ENCODE assay signal across 1 cellular context in the genomic region with DNA sequence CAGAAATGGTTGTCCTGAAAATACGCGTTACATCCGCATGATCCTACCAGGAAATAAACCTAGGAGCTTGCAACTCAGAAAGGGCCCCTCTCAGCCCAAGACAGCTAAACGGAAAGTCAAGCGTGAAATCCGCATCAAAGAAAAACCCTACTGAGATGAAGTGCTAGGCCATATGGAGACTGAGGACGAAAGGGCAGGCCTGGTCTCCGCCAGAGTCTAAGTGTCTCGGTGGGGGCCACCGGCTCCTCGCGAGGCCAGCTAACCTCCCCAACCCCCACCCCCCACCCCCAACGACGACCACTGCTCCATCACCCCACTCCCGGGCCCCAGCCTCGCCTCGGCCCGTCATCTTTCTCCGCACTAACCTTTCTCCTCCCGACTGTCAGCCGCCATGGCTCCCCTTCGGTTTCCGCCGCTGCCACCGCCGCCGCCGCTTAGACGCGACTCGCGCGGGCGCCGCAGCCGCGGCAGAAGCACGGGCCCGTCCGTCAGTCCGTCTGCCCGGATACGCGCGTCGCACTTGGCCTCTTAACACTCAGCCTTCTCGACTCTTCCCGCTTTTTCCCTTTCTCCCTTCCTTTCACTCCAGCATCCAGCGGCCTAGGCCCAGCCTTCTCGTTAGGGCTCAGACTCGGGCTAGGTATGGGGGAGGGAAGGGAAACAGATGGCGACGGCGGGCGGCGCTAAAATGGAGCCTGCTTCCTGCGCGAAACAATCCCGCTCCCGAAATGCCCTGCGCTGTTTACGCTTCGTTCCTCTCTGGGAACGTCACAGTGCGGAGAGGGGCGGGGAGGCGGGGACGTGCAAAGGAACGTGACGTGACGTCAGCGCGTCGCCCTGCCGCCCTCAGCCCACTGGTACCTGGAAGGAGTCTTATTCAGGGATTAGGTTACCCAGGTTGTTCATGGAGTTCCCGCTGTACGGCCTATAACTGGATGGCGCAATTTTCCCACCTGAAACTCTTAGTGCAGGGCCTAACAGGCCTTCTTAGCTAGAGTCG.
TF ChIP-seq lines count a peak whose summit lies in the region.

A gene (minus strand): TSS at position 730 of the 1,000 bp plus-strand sequence. CDS start 337 bp downstream, at position 393.

TF ChIP-seq in HEK293, 187 proteins besides CTCF, POLR2A, EP300 and RAD21 (continued from another document and continues in another):
- TF ChIP-seq, protein P1, sequence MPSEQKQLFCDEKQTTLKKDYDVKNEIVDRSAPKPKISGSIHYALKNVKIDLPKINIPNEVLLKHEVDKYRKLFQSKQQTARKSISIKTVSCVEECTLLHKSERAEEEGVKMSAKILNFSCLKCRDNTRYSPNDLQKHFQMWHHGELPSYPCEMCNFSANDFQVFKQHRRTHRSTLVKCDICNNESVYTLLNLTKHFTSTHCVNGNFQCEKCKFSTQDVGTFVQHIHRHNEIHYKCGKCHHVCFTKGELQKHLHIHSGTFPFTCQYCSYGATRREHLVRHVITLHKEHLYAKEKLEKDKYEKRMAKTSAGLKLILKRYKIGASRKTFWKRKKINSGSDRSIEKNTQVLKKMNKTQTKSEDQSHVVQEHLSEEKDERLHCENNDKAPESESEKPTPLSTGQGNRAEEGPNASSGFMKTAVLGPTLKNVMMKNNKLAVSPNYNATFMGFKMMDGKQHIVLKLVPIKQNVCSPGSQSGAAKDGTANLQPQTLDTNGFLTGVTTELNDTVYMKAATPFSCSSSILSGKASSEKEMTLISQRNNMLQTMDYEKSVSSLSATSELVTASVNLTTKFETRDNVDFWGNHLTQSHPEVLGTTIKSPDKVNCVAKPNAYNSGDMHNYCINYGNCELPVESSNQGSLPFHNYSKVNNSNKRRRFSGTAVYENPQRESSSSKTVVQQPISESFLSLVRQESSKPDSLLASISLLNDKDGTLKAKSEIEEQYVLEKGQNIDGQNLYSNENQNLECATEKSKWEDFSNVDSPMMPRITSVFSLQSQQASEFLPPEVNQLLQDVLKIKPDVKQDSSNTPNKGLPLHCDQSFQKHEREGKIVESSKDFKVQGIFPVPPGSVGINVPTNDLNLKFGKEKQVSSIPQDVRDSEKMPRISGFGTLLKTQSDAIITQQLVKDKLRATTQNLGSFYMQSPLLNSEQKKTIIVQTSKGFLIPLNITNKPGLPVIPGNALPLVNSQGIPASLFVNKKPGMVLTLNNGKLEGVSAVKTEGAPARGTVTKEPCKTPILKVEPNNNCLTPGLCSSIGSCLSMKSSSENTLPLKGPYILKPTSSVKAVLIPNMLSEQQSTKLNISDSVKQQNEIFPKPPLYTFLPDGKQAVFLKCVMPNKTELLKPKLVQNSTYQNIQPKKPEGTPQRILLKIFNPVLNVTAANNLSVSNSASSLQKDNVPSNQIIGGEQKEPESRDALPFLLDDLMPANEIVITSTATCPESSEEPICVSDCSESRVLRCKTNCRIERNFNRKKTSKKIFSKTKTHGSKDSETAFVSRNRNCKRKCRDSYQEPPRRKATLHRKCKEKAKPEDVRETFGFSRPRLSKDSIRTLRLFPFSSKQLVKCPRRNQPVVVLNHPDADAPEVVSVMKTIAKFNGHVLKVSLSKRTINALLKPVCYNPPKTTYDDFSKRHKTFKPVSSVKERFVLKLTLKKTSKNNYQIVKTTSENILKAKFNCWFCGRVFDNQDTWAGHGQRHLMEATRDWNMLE (tag by site-specific recombination; conservative IDR thresholded peaks at IDR 0.05; ENCODE audit: low read depth) = peak; percentile 78
- TF ChIP-seq ZNF391 (tag by site-specific recombination; IDR thresholded peaks at IDR 0.05; ENCODE audit: borderline replicate concordance, low read depth) = peak; percentile 65; the same call in 1 of the 2 replicates
- peak; percentile 55 for TF ChIP-seq ZNF335 (tag by site-specific recombination; conservative IDR thresholded peaks at IDR 0.05)
- TF ChIP-seq, protein P2, sequence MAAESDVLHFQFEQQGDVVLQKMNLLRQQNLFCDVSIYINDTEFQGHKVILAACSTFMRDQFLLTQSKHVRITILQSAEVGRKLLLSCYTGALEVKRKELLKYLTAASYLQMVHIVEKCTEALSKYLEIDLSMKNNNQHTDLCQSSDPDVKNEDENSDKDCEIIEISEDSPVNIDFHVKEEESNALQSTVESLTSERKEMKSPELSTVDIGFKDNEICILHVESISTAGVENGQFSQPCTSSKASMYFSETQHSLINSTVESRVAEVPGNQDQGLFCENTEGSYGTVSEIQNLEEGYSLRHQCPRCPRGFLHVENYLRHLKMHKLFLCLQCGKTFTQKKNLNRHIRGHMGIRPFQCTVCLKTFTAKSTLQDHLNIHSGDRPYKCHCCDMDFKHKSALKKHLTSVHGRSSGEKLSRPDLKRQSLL (tag by site-specific recombination; IDR thresholded peaks at IDR 0.05) = no peak
- TF ChIP-seq ZNF600 (tag by site-specific recombination; IDR thresholded peaks at IDR 0.05) = no peak
- TF ChIP-seq HOXC10 (CRISPR knock-in tag; IDR thresholded peaks at IDR 0.05) = no peak
- peak; percentile 97 for TF ChIP-seq ZNF629 (tag by site-specific recombination; IDR thresholded peaks at IDR 0.05)
- TF ChIP-seq OSR2 (tag by site-specific recombination; IDR thresholded peaks at IDR 0.05) = no peak
- no peak for TF ChIP-seq ZNF138 (tag by site-specific recombination; IDR thresholded peaks at IDR 0.05; ENCODE audit: borderline replicate concordance)
- TF ChIP-seq GLIS2 (tag by site-specific recombination; IDR thresholded peaks at IDR 0.05) = peak; percentile 59; the same call in 1 of the 2 replicates
- TF ChIP-seq ZNF354C (tag by site-specific recombination; IDR thresholded peaks at IDR 0.05; ENCODE audit: borderline replicate concordance, low read depth) = no peak
- TF ChIP-seq, protein P3, sequence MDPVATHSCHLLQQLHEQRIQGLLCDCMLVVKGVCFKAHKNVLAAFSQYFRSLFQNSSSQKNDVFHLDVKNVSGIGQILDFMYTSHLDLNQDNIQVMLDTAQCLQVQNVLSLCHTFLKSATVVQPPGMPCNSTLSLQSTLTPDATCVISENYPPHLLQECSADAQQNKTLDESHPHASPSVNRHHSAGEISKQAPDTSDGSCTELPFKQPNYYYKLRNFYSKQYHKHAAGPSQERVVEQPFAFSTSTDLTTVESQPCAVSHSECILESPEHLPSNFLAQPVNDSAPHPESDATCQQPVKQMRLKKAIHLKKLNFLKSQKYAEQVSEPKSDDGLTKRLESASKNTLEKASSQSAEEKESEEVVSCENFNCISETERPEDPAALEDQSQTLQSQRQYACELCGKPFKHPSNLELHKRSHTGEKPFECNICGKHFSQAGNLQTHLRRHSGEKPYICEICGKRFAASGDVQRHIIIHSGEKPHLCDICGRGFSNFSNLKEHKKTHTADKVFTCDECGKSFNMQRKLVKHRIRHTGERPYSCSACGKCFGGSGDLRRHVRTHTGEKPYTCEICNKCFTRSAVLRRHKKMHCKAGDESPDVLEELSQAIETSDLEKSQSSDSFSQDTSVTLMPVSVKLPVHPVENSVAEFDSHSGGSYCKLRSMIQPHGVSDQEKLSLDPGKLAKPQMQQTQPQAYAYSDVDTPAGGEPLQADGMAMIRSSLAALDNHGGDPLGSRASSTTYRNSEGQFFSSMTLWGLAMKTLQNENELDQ (tag by site-specific recombination; IDR thresholded peaks at IDR 0.05; ENCODE audit: low read depth) = no peak
- TF ChIP-seq ZSCAN30 (tag by site-specific recombination; IDR thresholded peaks at IDR 0.05) = 0 out of 2 replicates have a peak, but pooled peaks have one; percentile 28
- TF ChIP-seq, protein P4, sequence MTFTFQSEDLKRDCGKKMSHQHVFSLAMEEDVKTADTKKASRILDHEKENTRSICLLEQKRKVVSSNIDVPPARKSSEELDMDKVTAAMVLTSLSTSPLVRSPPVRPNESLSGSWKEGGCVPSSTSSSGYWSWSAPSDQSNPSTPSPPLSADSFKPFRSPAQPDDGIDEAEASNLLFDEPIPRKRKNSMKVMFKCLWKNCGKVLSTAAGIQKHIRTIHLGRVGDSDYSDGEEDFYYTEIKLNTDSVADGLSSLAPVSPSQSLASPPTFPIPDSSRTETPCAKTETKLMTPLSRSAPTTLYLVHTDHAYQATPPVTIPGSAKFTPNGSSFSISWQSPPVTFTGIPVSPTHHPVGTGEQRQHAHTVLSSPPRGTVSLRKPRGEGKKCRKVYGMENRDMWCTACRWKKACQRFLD (tag by site-specific recombination; IDR thresholded peaks at IDR 0.05) = no peak
- peak; percentile 84 for TF ChIP-seq YY1 (tag by site-specific recombination; IDR thresholded peaks at IDR 0.05)
- 0 out of 2 replicates have a peak, but pooled peaks have one; percentile 6 for TF ChIP-seq ZNF146 (tag by site-specific recombination; IDR thresholded peaks at IDR 0.05)
- no peak for TF ChIP-seq ZNF394 (tag by site-specific recombination; IDR thresholded peaks at IDR 0.05; ENCODE audit: borderline replicate concordance)
- TF ChIP-seq ZBTB8A (tag by site-specific recombination; IDR thresholded peaks at IDR 0.05) = peak; percentile 88
- peak; percentile 89 for TF ChIP-seq ZNF76 (tag by site-specific recombination; IDR thresholded peaks at IDR 0.05; ENCODE audit: borderline replicate concordance, low read depth)
- TF ChIP-seq WT1 (tag by site-specific recombination; IDR thresholded peaks at IDR 0.05) = peak; percentile 22; the same call in 1 of the 2 replicates
- no peak for TF ChIP-seq ZNF837 (tag by site-specific recombination; IDR thresholded peaks at IDR 0.05)
- 0 out of 2 replicates have a peak, but pooled peaks have one; percentile 16 for TF ChIP-seq FEZF1 (tag by site-specific recombination; IDR thresholded peaks at IDR 0.05)
- no peak for TF ChIP-seq ZNF785 (tag by site-specific recombination; IDR thresholded peaks at IDR 0.05)
- no peak for TF ChIP-seq ZNF10 (tag by site-specific recombination; IDR thresholded peaks at IDR 0.05)
- TF ChIP-seq, protein P5, sequence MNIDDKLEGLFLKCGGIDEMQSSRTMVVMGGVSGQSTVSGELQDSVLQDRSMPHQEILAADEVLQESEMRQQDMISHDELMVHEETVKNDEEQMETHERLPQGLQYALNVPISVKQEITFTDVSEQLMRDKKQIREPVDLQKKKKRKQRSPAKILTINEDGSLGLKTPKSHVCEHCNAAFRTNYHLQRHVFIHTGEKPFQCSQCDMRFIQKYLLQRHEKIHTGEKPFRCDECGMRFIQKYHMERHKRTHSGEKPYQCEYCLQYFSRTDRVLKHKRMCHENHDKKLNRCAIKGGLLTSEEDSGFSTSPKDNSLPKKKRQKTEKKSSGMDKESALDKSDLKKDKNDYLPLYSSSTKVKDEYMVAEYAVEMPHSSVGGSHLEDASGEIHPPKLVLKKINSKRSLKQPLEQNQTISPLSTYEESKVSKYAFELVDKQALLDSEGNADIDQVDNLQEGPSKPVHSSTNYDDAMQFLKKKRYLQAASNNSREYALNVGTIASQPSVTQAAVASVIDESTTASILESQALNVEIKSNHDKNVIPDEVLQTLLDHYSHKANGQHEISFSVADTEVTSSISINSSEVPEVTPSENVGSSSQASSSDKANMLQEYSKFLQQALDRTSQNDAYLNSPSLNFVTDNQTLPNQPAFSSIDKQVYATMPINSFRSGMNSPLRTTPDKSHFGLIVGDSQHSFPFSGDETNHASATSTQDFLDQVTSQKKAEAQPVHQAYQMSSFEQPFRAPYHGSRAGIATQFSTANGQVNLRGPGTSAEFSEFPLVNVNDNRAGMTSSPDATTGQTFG (tag by site-specific recombination; IDR thresholded peaks at IDR 0.05; ENCODE audit: borderline replicate concordance) = no peak
- TF ChIP-seq SP2 (tag by site-specific recombination; IDR thresholded peaks at IDR 0.05) = peak; percentile 69
- peak; percentile 56; the same call in 1 of the 2 replicates for TF ChIP-seq IKZF3 (tag by site-specific recombination; IDR thresholded peaks at IDR 0.05)
- TF ChIP-seq, protein P6, sequence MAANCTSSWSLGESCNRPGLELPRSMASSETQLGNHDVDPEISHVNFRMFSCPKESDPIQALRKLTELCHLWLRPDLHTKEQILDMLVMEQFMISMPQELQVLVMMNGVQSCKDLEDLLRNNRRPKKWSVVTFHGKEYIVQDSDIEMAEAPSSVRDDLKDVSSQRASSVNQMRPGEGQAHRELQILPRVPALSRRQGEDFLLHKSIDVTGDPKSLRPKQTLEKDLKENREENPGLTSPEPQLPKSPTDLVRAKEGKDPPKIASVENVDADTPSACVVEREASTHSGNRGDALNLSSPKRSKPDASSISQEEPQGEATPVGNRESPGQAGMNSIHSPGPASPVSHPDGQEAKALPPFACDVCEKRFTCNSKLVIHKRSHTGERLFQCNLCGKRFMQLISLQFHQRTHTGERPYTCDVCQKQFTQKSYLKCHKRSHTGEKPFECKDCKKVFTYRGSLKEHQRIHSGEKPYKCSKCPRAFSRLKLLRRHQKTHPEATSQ (tag by site-specific recombination; IDR thresholded peaks at IDR 0.05) = peak; percentile 63; the same call in 1 of the 2 replicates
- no peak for TF ChIP-seq ZNF558 (tag by site-specific recombination; IDR thresholded peaks at IDR 0.05)
- TF ChIP-seq ZNF366 (tag by site-specific recombination; conservative IDR thresholded peaks at IDR 0.05) = no peak
- no peak for TF ChIP-seq BCL11B (tag by site-specific recombination; IDR thresholded peaks at IDR 0.05; ENCODE audit: low read depth)
- peak; percentile 76; the same call in 1 of the 2 replicates for TF ChIP-seq SP7 (tag by site-specific recombination; IDR thresholded peaks at IDR 0.05)
- peak; percentile 50 for TF ChIP-seq ZBTB17 (tag by site-specific recombination; IDR thresholded peaks at IDR 0.05)
- TF ChIP-seq, protein P7, sequence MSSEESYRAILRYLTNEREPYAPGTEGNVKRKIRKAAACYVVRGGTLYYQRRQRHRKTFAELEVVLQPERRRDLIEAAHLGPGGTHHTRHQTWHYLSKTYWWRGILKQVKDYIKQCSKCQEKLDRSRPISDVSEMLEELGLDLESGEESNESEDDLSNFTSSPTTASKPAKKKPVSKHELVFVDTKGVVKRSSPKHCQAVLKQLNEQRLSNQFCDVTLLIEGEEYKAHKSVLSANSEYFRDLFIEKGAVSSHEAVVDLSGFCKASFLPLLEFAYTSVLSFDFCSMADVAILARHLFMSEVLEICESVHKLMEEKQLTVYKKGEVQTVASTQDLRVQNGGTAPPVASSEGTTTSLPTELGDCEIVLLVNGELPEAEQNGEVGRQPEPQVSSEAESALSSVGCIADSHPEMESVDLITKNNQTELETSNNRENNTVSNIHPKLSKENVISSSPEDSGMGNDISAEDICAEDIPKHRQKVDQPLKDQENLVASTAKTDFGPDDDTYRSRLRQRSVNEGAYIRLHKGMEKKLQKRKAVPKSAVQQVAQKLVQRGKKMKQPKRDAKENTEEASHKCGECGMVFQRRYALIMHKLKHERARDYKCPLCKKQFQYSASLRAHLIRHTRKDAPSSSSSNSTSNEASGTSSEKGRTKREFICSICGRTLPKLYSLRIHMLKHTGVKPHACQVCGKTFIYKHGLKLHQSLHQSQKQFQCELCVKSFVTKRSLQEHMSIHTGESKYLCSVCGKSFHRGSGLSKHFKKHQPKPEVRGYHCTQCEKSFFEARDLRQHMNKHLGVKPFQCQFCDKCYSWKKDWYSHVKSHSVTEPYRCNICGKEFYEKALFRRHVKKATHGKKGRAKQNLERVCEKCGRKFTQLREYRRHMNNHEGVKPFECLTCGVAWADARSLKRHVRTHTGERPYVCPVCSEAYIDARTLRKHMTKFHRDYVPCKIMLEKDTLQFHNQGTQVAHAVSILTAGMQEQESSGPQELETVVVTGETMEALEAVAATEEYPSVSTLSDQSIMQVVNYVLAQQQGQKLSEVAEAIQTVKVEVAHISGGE (tag by site-specific recombination; conservative IDR thresholded peaks at IDR 0.05; ENCODE audit: low read depth) = peak; percentile 73
- no peak for TF ChIP-seq ZNF664 (tag by site-specific recombination; IDR thresholded peaks at IDR 0.05)
- no peak for TF ChIP-seq ZNF221 (tag by site-specific recombination; IDR thresholded peaks at IDR 0.05; ENCODE audit: borderline replicate concordance)
- no peak for TF ChIP-seq ZNF621 (tag by site-specific recombination; IDR thresholded peaks at IDR 0.05)
